In the genomic region with DNA sequence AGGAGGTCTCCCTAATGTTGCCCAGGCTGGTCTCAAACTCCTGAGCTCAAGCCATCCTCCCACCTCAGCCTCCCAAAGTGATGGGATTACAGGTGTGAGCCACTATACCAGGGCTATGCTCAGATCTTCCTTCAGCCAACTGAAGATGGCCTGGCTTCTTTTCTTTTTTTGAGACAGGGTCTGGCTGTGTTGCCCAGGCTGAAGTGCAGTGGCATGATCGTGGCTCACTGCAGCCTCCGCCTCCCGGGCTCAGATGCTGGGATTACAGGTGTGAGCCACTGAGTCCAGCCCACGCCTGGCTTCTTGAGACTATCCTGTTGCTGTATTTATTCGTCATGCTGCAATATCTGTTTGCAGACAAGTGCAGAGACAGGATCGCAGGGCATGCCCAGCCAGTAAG, we compare ENCODE assay signal across 19 cellular contexts. TPM values are rescaled to one million over a fixed set of nuclear protein-coding genes. Genes with fewer than 3 reads are reported as not detected.
A peak's percentile ranks its signal among the peaks of the same experiment; 100 is the strongest.
DNase-seq lines count a peak whose midpoint lies in the region; TF ChIP-seq lines count a peak whose summit lies in the region.
"Had no signal": no experiment of that assay in that cellular context is flagged by ENCODE, and none has a peak within 500 bp of the region (broad histone marks: within the 10 kb centered on the region; RNA-seq: fewer than 3 reads in every experiment).

No MANE protein-coding gene starts in this region.

- no peaks in the 10 kb centered on the region for H4K20me1 ChIP-seq in BLaER1

- H3K36me3 ChIP-seq in BLaER1 (peaks cover 70% of the 10 kb centered on the region), HEK293 (ENCODE audit: control insufficient read depth in 2 of 2, insufficient read depth in 1 of 2, low read length in 2 of 2) (peaks cover 31 to 43% of the 10 kb centered on the region in 2 experiments), BE2C (peaks cover 26% of the 10 kb centered on the region)

- H3K4me3 ChIP-seq in BLaER1 (no peak overlapping the region), HEK293 (ENCODE audit: low read depth, low read length) (no peak overlapping the region), BE2C (ENCODE audit: low read depth, low read length) (no peak overlapping the region)
- H3K4me3 ChIP-seq: A549, GM23338 had no signal

- H3K9me3 ChIP-seq in BLaER1 = no peaks in the 10 kb centered on the region
- H3K9me3 ChIP-seq in HEK293 (ENCODE audit: control insufficient read depth, insufficient read depth, low read depth, low read length) = no peaks in the 10 kb centered on the region
- H3K9me3 ChIP-seq in BE2C = no peaks in the 10 kb centered on the region
- H3K9me3 ChIP-seq: A549 had no signal

- DNase-seq in RWPE1 (ENCODE audit: low spot score) (no peak), BE2C (no peak), GM10248 (ENCODE audit: extremely low spot score) (no peak)
- no peak for DNase-seq in activated CD4-positive, CD25-positive, alpha-beta regulatory T cell treated with anti-CD3 and anti-CD28 coated beads, Interleukin-2, amount 50 U/mL, for 72 hours
- DNase-seq: 8988T; ACHN; AML-193; CD4-positive, alpha-beta T cell; CD8-positive, alpha-beta memory T cell; DMS 273 treated with DMSO at 0.1 percent for 48 hours; DMS79; EL; GDM1; H9; HFFc6 had no signal

- H3K27me3 ChIP-seq in BLaER1 (no peaks in the 10 kb centered on the region), BE2C (no peaks in the 10 kb centered on the region)

- peaks cover 38% of the 10 kb centered on the region for H3K4me1 ChIP-seq in BLaER1
- peaks cover 4% of the 10 kb centered on the region; the same call in 1 of the 2 replicates for H3K4me1 ChIP-seq in HEK293 (ENCODE audit: control insufficient read depth, insufficient read depth, low read length)
- H3K4me1 ChIP-seq in BE2C = no peaks in the 10 kb centered on the region

- TF ChIP-seq CTCF in HEK293 (tag by site-specific recombination; IDR thresholded peaks at IDR 0.05) (no peak), RWPE1 (conservative IDR thresholded peaks at IDR 0.05; ENCODE audit: low read depth) (no peak), BE2C (IDR thresholded peaks at IDR 0.05; ENCODE audit: low read depth, low read length) (no peak), GM10248 (IDR thresholded peaks at IDR 0.05; ENCODE audit: control extremely low read depth, extremely low read depth, low read depth, missing control alignments) (no peak)

- peak overlapping the region; percentile 40 for H3K4me2 ChIP-seq in BLaER1
- H3K4me2 ChIP-seq: A549, GM23338 had no signal

- CTCF ChIA-PET in HEK293 (lab: Yijun Ruan, JAX) (interaction anchor here (0.5 to 2.2 kb wide), 4 partner anchors 13 to 721 kb away, joined by 3 to 13 read pairs (median 4); partner anchors contain the start of gene MIF4GD), RWPE1 (lab: Yijun Ruan, JAX) (interaction anchor here (0.6 to 1.5 kb wide), 3 partner anchors 127 to 575 kb away, joined by 3 to 8 read pairs (median 3); no protein-coding TSS in a partner anchor), GM10248 (lab: Yijun Ruan, JAX) (interaction anchor here (1.3 to 5.1 kb wide), 5 partner anchors 9 to 127 kb away, joined by 3 to 30 read pairs (median 4); partner anchors contain the start of gene MIF4GD)

- POLR2A ChIA-PET in HEK293 (lab: Yijun Ruan, JAX) = interaction anchor here (0.7 to 1.7 kb wide), 4 partner anchors 13 to 121 kb away, joined by 3 to 7 read pairs (median 5); partner anchors contain the start of genes GRB2 and MIF4GD
- POLR2A ChIA-PET in RWPE1 (lab: Yijun Ruan, JAX; ENCODE audit: low non-redundant PET) = no interaction called here
- POLR2A ChIA-PET in GM10248 (lab: Yijun Ruan, JAX) = interaction anchor here (0.5 kb wide), 1 partner anchor 9 kb away, joined by 15 read pairs; no protein-coding TSS in a partner anchor

- no peak overlapping the region for H3K9ac ChIP-seq in BLaER1

- H3K27ac ChIP-seq in BLaER1 = no peak overlapping the region
- no peak overlapping the region for H3K27ac ChIP-seq in HEK293 (ENCODE audit: extremely low read depth, low read depth, low read length)
- H3K27ac ChIP-seq in RWPE1 = peak overlapping the region; percentile 28; the same call in 1 of the 2 replicates
- H3K27ac ChIP-seq: A549 had no signal

TF ChIP-seq in HEK293, 187 proteins besides CTCF, POLR2A, EP300 and RAD21:
- TF ChIP-seq ZIC2 (tag by site-specific recombination; IDR thresholded peaks at IDR 0.05) (no peak), ZNF121 (tag by site-specific recombination; IDR thresholded peaks at IDR 0.05) (peak; percentile 74; the same call in 1 of the 2 replicates), KLF10 (tag by site-specific recombination; IDR thresholded peaks at IDR 0.05) (no peak), ZNF23 (tag by site-specific recombination; IDR thresholded peaks at IDR 0.05; ENCODE audit: borderline replicate concordance) (no peak), OSR2 (tag by site-specific recombination; IDR thresholded peaks at IDR 0.05) (no peak), ZNF280C (tag by site-specific recombination; IDR thresholded peaks at IDR 0.05) (no peak), PRDM1 (tag by site-specific recombination; IDR thresholded peaks at IDR 0.05) (no peak)

RNA-seq across cellular contexts. Expression of gene SLC25A19, which starts 4.1 kb away (rescaled TPM):
- polyA plus RNA-seq in BE2C (2012; ENCODE audit: insufficient read depth, insufficient read length, low read depth) = 35.1 TPM

RNA-seq across cellular contexts. Expression of gene MIF4GD, which starts 14.1 kb away (rescaled TPM):
- polyA plus RNA-seq in BE2C (2012; ENCODE audit: insufficient read depth, insufficient read length, low read depth) = 61.8 TPM

RNA-seq across cellular contexts. Expression of gene MRPS7, which starts 23.4 kb away (rescaled TPM):
- polyA plus RNA-seq in BE2C (2012; ENCODE audit: insufficient read depth, insufficient read length, low read depth) = 232 TPM

RNA-seq across cellular contexts. Expression of gene GGA3, which starts 23.7 kb away (rescaled TPM):
- polyA plus RNA-seq in BE2C (2012; ENCODE audit: insufficient read depth, insufficient read length, low read depth) = 66.2 TPM
